In the genomic region with DNA sequence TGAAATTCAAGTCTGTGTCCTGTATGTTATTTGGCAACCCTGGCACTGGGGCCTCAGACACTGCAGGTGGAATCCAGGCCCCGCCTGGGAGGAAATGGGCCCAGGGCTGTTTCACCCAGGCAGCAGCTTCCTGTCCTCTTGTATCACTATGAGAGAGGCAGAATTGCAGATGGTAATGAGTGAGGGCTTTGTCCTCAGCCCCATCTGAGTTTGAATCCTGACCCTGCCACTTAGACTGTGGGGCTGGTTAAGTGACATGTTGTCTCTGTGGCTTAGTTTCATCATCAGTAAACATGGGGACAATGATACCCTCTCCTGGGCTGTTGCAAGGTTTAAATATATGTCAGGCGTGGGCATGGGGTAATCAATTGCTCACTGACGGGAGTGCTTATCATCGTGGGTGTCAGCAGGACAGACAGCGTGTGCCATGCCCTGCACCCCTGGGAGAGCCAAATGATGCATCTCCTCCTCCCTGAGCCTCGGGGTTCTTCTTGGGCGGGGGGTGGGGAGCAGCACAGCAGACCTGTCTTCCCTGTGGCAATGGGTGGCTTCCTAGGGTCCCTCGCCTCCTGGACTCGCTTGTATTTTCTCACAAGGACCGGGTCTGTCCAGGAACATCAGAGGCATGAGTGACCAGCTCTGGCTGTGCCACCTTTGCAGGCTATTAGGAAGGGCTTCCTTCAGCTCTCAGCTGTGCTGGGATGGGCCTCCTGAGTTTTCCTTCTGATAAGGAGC, we compare ENCODE assay signal across 11 cellular contexts. TPM values are rescaled to one million over a fixed set of nuclear protein-coding genes. Genes with fewer than 3 reads are reported as not detected.
DNase-seq lines count a peak whose midpoint lies in the region; ATAC-seq and TF ChIP-seq lines count a peak whose summit lies in the region.
"Had no signal": no experiment of that assay in that cellular context is flagged by ENCODE, and none has a peak within 500 bp of the region (broad histone marks: within the 10 kb centered on the region; RNA-seq: fewer than 3 reads in every experiment).

No MANE protein-coding gene starts in this region.

- peak overlapping the region; percentile 42 to 81 (median 63) for H3K27ac Mint-ChIP-seq in brain
- peak overlapping the region; percentile 83 for H3K27ac Mint-ChIP-seq in neural crest cell (ENCODE audit: unreplicated experiment)
- H3K27ac Mint-ChIP-seq: HFFc6 had no signal

- intact Hi-C loops in upper lobe of right lung (cut with DNase I): no loop called here

- H3K4me1 Mint-ChIP-seq in brain (peaks cover 55% of the 10 kb centered on the region), neural crest cell (peaks cover 60% of the 10 kb centered on the region)

- H3K9me3 Mint-ChIP-seq in brain: no peaks in the 10 kb centered on the region
- no peaks in the 10 kb centered on the region for H3K9me3 Mint-ChIP-seq in neural crest cell
- H3K9me3 Mint-ChIP-seq: HFFc6 had no signal

- H3K36me3 ChIP-seq in upper lobe of right lung: no peaks in the 10 kb centered on the region

- H3K4me1 ChIP-seq in upper lobe of right lung: peaks cover 4% of the 10 kb centered on the region

- H3K9me3 ChIP-seq in upper lobe of right lung: no peaks in the 10 kb centered on the region

- no peaks in the 10 kb centered on the region for H3K27me3 ChIP-seq in upper lobe of right lung

- no peaks in the 10 kb centered on the region for H3K27me3 Mint-ChIP-seq in brain
- H3K27me3 Mint-ChIP-seq in neural crest cell (ENCODE audit: low read depth): no peaks in the 10 kb centered on the region

- no peak for ATAC-seq in upper lobe of right lung

- DNase-seq in NCI-H2196 (lab: John Stamatoyannopoulos, UW; ENCODE audit: unreplicated experiment): peak; percentile 37
- DNase-seq in NCI-H2196 treated with DMSO at 0.1 percent for 48 hours (lab: John Stamatoyannopoulos, UW; ENCODE audit: unreplicated experiment): no peak
- peak; percentile 83 for DNase-seq in MV-4-11 (lab: John Stamatoyannopoulos, UW)
- no peak for DNase-seq in neural crest cell (ENCODE audit: low read depth, low spot score)
- no peak for DNase-seq in upper lobe of right lung
- no peak for DNase-seq in activated CD4-positive, CD25-positive, alpha-beta regulatory T cell treated with anti-CD3 and anti-CD28 coated beads, Interleukin-2, amount 50 U/mL, for 72 hours
- no peak for DNase-seq in mucosa of gallbladder (ENCODE audit: low spot score)
- DNase-seq: cerebellar nuclear complex, HFFc6, posterior cingulate gyrus had no signal

- H3K36me3 Mint-ChIP-seq in brain: peaks cover 15% of the 10 kb centered on the region
- no peaks in the 10 kb centered on the region for H3K36me3 Mint-ChIP-seq in neural crest cell (ENCODE audit: low read depth)

- no peak overlapping the region for H3K4me3 ChIP-seq in upper lobe of right lung

- no peak overlapping the region for H3K27ac ChIP-seq in upper lobe of right lung

- peak overlapping the region in 1 of 5 experiments; percentile 37 for H3K4me3 Mint-ChIP-seq in brain
- H3K4me3 Mint-ChIP-seq in neural crest cell: peak overlapping the region; percentile 7
- H3K4me3 Mint-ChIP-seq: HFFc6 had no signal

- TF ChIP-seq CTCF in brain (conservative IDR thresholded peaks at IDR 0.05): no peak
- TF ChIP-seq CTCF in neural crest cell (conservative IDR thresholded peaks at IDR 0.05): no peak
- TF ChIP-seq CTCF in upper lobe of right lung (IDR thresholded peaks at IDR 0.05): no peak

RNA-seq across cellular contexts. Expression of a gene that starts 42.1 kb away (rescaled TPM):
- 16.2 TPM for polyA plus RNA-seq in brain (ENCODE audit: insufficient read depth, low read depth, low replicate concordance)
- total RNA-seq in neural crest cell (20.4 and 22.2 TPM in 2 replicates), upper lobe of right lung (34.1 TPM), mucosa of gallbladder (53.0 TPM)

Comparison
In these comparisons a context has a peak if more than half of its experiments do, and no peak if none do; other contexts are left out.
1. DNase-seq: peak in NCI-H2196 (single experiment) and MV-4-11 (single experiment); none in NCI-H2196 treated with DMSO at 0.1 percent for 48 hours (single experiment), neural crest cell (single experiment), upper lobe of right lung (single experiment), activated CD4-positive, CD25-positive, alpha-beta regulatory T cell treated with anti-CD3 and anti-CD28 coated beads, Interleukin-2, amount 50 U/mL, for 72 hours (single experiment) and mucosa of gallbladder (single experiment).